ENCODE assay signal across 8 cellular contexts in genomic region chr11:9137293-9138132, GRCh38. TPM values are rescaled to one million over a fixed set of nuclear protein-coding genes. Genes with fewer than 3 reads are reported as not detected.
DNase-seq lines count a peak whose midpoint lies in the region; ATAC-seq and TF ChIP-seq lines count a peak whose summit lies in the region.

No MANE protein-coding gene starts in this region.

- H3K36me3 ChIP-seq in Loucy (ENCODE audit: insufficient read depth, low read length), result peaks cover 23% of the 10 kb centered on the region; the same call in 1 of the 2 replicates
- peaks cover 48% of the 10 kb centered on the region for H3K36me3 ChIP-seq in osteoblast (ENCODE audit: insufficient read depth, low read length)
- H3K36me3 ChIP-seq in tibial nerve, result peaks cover 0 to 69% (median 0%) of the 10 kb centered on the region in 3 donors

- no peak overlapping the region for H3K4me3 ChIP-seq in Loucy (ENCODE audit: low read length, poor library complexity, severe bottlenecking)
- H3K4me3 ChIP-seq in foreskin fibroblast (ENCODE audit: low read depth in 1 of 2, low read length in 2 of 2), result no peak overlapping the region
- H3K4me3 ChIP-seq in osteoblast (ENCODE audit: insufficient read depth, low read length), result no peak overlapping the region
- no peak overlapping the region for H3K4me3 ChIP-seq in tibial nerve

- no peak overlapping the region for H3K4me2 ChIP-seq in Loucy (ENCODE audit: low read depth, low read length, poor library complexity, severe bottlenecking)
- H3K4me2 ChIP-seq in osteoblast (ENCODE audit: insufficient read depth, low read length), result no peak overlapping the region

- H3K9ac ChIP-seq in Loucy (ENCODE audit: low read depth, low read length, poor library complexity, severe bottlenecking), result no peak overlapping the region

- 27 to 30% methylated on average over 10 of the region's 10 CpGs for WGBS in tibial nerve, 2 donors

- H3K4me1 ChIP-seq in Loucy (ENCODE audit: insufficient read depth, low read length, poor library complexity, severe bottlenecking) (peaks cover 7% of the 10 kb centered on the region), osteoblast (ENCODE audit: insufficient read depth, low read length) (peaks cover 34% of the 10 kb centered on the region), tibial nerve (peaks cover 0 to 31% (median 4%) of the 10 kb centered on the region in 4 donors)

- CTCF ChIA-PET in RWPE1 (lab: Yijun Ruan, JAX), result interaction anchor here (0.5 to 2.2 kb wide), 21 partner anchors 8 to 398 kb away, joined by 3 to 44 read pairs (median 5); no protein-coding TSS in a partner anchor

- no peaks in the 10 kb centered on the region for H3F3A ChIP-seq in Loucy (ENCODE audit: low read depth)

- no peak for TF ChIP-seq POLR2A in tibial nerve (IDR thresholded peaks at IDR 0.05)

- H3K27me3 ChIP-seq in Loucy (ENCODE audit: insufficient read depth, low read length, poor library complexity, severe bottlenecking), result no peaks in the 10 kb centered on the region
- no peaks in the 10 kb centered on the region for H3K27me3 ChIP-seq in osteoblast (ENCODE audit: insufficient read depth, low read length)
- no peaks in the 10 kb centered on the region for H3K27me3 ChIP-seq in tibial nerve

- H4K20me1 ChIP-seq in Loucy (ENCODE audit: insufficient read depth, low read length, poor library complexity, severe bottlenecking), result no peaks in the 10 kb centered on the region
- peaks cover 28% of the 10 kb centered on the region for H4K20me1 ChIP-seq in osteoblast (ENCODE audit: insufficient read depth, low read length)

- DNase-seq in DMS53 treated with DMSO at 0.1 percent for 48 hours (lab: John Stamatoyannopoulos, UW; ENCODE audit: unreplicated experiment) (peak; percentile 89), RWPE1 (ENCODE audit: low spot score) (peak; percentile 67), activated gamma-delta T cell (lab: John Stamatoyannopoulos, UW) (peak; percentile 19), foreskin fibroblast (peak; percentile 42 to 88), osteoblast (ENCODE audit: insufficient read length, low spot score, missing footprints) (peak; percentile 87), tibial nerve (ENCODE audit: low spot score in 2 of 2) (peak; percentile 53 to 79)

- POLR2A ChIA-PET in RWPE1 (lab: Yijun Ruan, JAX; ENCODE audit: low non-redundant PET), result no interaction called here

- H3K27ac ChIP-seq in RWPE1 (peak overlapping the region; percentile 83), osteoblast (ENCODE audit: low read depth, low read length) (no peak overlapping the region), tibial nerve (no peak overlapping the region)

- TF ChIP-seq CTCF in Loucy (conservative IDR thresholded peaks at IDR 0.05; ENCODE audit: low read length) (peak; percentile 98), RWPE1 (conservative IDR thresholded peaks at IDR 0.05; ENCODE audit: low read depth) (peak; percentile 82), foreskin fibroblast (IDR thresholded peaks at IDR 0.05; ENCODE audit: low read depth, low read length) (peak; percentile 95), osteoblast (IDR thresholded peaks at IDR 0.05; ENCODE audit: extremely low read depth, low read depth, low read length) (peak; percentile 90), tibial nerve (IDR thresholded peaks at IDR 0.05) (peak; percentile 86 to 92 (median 90))

- H3K9me2 ChIP-seq in Loucy (replicated peaks; ENCODE audit: low read depth, low read length), result no peaks in the 10 kb centered on the region

- H3K79me2 ChIP-seq in Loucy (ENCODE audit: insufficient read depth, low read length) (no peaks in the 10 kb centered on the region), osteoblast (ENCODE audit: insufficient read depth, low read length) (no peaks in the 10 kb centered on the region)

- H2AFZ ChIP-seq in Loucy (ENCODE audit: low read length) (no peak overlapping the region), osteoblast (ENCODE audit: low read length) (no peak overlapping the region)

- no peak for TF ChIP-seq EP300 in tibial nerve (IDR thresholded peaks at IDR 0.05)

- ATAC-seq in GM21717 (IDR thresholded peaks at IDR 0.05; ENCODE audit: unreplicated experiment), result peak; percentile 71

- H3K9me3 ChIP-seq in Loucy (ENCODE audit: insufficient read depth, low read depth, low read length) (no peaks in the 10 kb centered on the region), osteoblast (ENCODE audit: low read depth, low read length) (no peaks in the 10 kb centered on the region), tibial nerve (no peaks in the 10 kb centered on the region)

RNA-seq across cellular contexts. Expression of gene SCUBE2, which starts 46.1 kb away (rescaled TPM):
- total RNA-seq in osteoblast (1.8 and 2.7 TPM in 2 replicates), tibial nerve (10 to 100 TPM in 1 of 4 donors, 1 to 10 TPM in 3; 3.1 to 12.6 (median 4.7) TPM)

Comparison
In these comparisons a context has a peak if more than half of its experiments do, and no peak if none do; other contexts are left out.
1. DNase-seq: peak in every context shown above with its lines; median percentile 89 in DMS53 treated with DMSO at 0.1 percent for 48 hours; 87 in osteoblast; 67 in RWPE1; 66 in tibial nerve; 65 in foreskin fibroblast; 19 in activated gamma-delta T cell.